ENCODE assay signal across 12 cellular contexts in genomic region chr18:13437034-13437433, GRCh38.
DNase-seq lines count a peak whose midpoint lies in the region; ATAC-seq and TF ChIP-seq lines count a peak whose summit lies in the region.
"Had no signal": no experiment of that assay in that cellular context is flagged by ENCODE, and none has a peak within 500 bp of the region (broad histone marks: within the 10 kb centered on the region; RNA-seq: fewer than 3 reads in every experiment).

No MANE protein-coding gene starts in this region.

- TF ChIP-seq CTCF in left lung (IDR thresholded peaks at IDR 0.05), result no peak

- peaks cover 65% of the 10 kb centered on the region for H3K4me1 Mint-ChIP-seq in activated CD4-positive, alpha-beta T cell treated with anti-CD3 and anti-CD28 coated beads, Interleukin-2, amount 10 ng/mL, durations not matched to agents 7 days and 5 days
- H3K4me1 Mint-ChIP-seq in immature natural killer cell, result peaks cover 10 to 26% of the 10 kb centered on the region in 2 donors

- no peaks in the 10 kb centered on the region for H3K9me3 Mint-ChIP-seq in activated CD4-positive, alpha-beta T cell treated with anti-CD3 and anti-CD28 coated beads, Interleukin-2, amount 10 ng/mL, durations not matched to agents 7 days and 5 days
- no peaks in the 10 kb centered on the region for H3K9me3 Mint-ChIP-seq in immature natural killer cell
- H3K9me3 Mint-ChIP-seq: activated B cell treated with CpG ODN at 0.5 μM for 24 hours; stimulated activated memory B cell treated with anti-CD40 and anti-IgM and Interleukin-4, amounts not matched to agents 10 μg/mL and 1 μg/mL and 100 μg/mL, for 72 hours had no signal

- H3K36me3 Mint-ChIP-seq in activated CD4-positive, alpha-beta T cell treated with anti-CD3 and anti-CD28 coated beads, Interleukin-2, amount 10 ng/mL, durations not matched to agents 7 days and 5 days (ENCODE audit: low read depth), result peaks cover 2% of the 10 kb centered on the region
- H3K36me3 Mint-ChIP-seq in immature natural killer cell, result no peaks in the 10 kb centered on the region
- H3K36me3 Mint-ChIP-seq: stimulated activated memory B cell treated with anti-CD40 and anti-IgM and Interleukin-4, amounts not matched to agents 10 μg/mL and 1 μg/mL and 100 μg/mL, for 72 hours had no signal

- H3K27ac Mint-ChIP-seq in activated CD4-positive, alpha-beta T cell treated with anti-CD3 and anti-CD28 coated beads, Interleukin-2, amount 10 ng/mL, durations not matched to agents 7 days and 5 days, result peak overlapping the region; percentile 95
- H3K27ac Mint-ChIP-seq in immature natural killer cell, result peak overlapping the region in 1 of 6 donors; percentile 30
- H3K27ac Mint-ChIP-seq: activated B cell treated with CpG ODN at 0.5 μM for 24 hours had no signal

- H3K27ac ChIP-seq in left lung, result no peak overlapping the region

- POLR2A ChIA-PET in activated CD4-positive, alpha-beta T cell treated with anti-CD3 and anti-CD28 coated beads, Interleukin-2, amount 10 ng/mL, durations not matched to agents 7 days and 5 days (lab: Charles Lee), result no interaction called here

- no peaks in the 10 kb centered on the region for H3K27me3 ChIP-seq in left lung

- no peaks in the 10 kb centered on the region for H3K9me3 ChIP-seq in left lung

- peaks cover 0 to 3% of the 10 kb centered on the region in 2 donors for H3K4me1 ChIP-seq in left lung

- ATAC-seq in left lung (peak; percentile 41), HG02610 (IDR thresholded peaks at IDR 0.05; ENCODE audit: unreplicated experiment) (no peak), GM18907 (IDR thresholded peaks at IDR 0.05; ENCODE audit: unreplicated experiment) (no peak)
- ATAC-seq: stimulated activated memory B cell treated with anti-CD40 and anti-IgM and Interleukin-4, amounts not matched to agents 10 μg/mL and 1 μg/mL and 100 μg/mL, for 72 hours had no signal

- peak; percentile 24 for DNase-seq in stimulated activated CD4-positive, alpha-beta T cell treated with anti-CD3 and anti-CD28 coated beads, Interleukin-4, amount 100 ng/mL, for 24 hours
- no peak for DNase-seq in stimulated activated CD4-positive, alpha-beta T cell treated with anti-CD3 and anti-CD28 coated beads, Interleukin-4, amount 100 ng/mL, for 1 hour
- no peak for DNase-seq in activated CD4-positive, alpha-beta T cell treated with anti-CD3 and anti-CD28 coated beads, Interleukin-2, amount 10 ng/mL, durations not matched to agents 7 days and 5 days
- DNase-seq in left lung (no peak), immature natural killer cell (no peak), anterior cingulate cortex (lab: John Stamatoyannopoulos, UW) (no peak)
- DNase-seq: activated B cell treated with CpG ODN at 0.5 μM for 24 hours; effector CD8-positive, alpha-beta T cell; SIG-M5 had no signal

- H3K27me3 Mint-ChIP-seq in activated CD4-positive, alpha-beta T cell treated with anti-CD3 and anti-CD28 coated beads, Interleukin-2, amount 10 ng/mL, durations not matched to agents 7 days and 5 days, result no peaks in the 10 kb centered on the region
- peaks cover 2 to 8% (median 3%) of the 10 kb centered on the region in 3 donors for H3K27me3 Mint-ChIP-seq in immature natural killer cell (ENCODE audit: low read depth in 3 of 3)
- H3K27me3 Mint-ChIP-seq: stimulated activated memory B cell treated with anti-CD40 and anti-IgM and Interleukin-4, amounts not matched to agents 10 μg/mL and 1 μg/mL and 100 μg/mL, for 72 hours had no signal

- H3K36me3 ChIP-seq in left lung, result no peaks in the 10 kb centered on the region

- intact Hi-C loops in left lung (cut with DNase I), result no loop called here

- H3K4me3 Mint-ChIP-seq in activated CD4-positive, alpha-beta T cell treated with anti-CD3 and anti-CD28 coated beads, Interleukin-2, amount 10 ng/mL, durations not matched to agents 7 days and 5 days, result no peak overlapping the region
- H3K4me3 Mint-ChIP-seq in immature natural killer cell, result peak overlapping the region in 1 of 5 donors; percentile 10
- H3K4me3 Mint-ChIP-seq: activated B cell treated with CpG ODN at 0.5 μM for 24 hours; stimulated activated memory B cell treated with anti-CD40 and anti-IgM and Interleukin-4, amounts not matched to agents 10 μg/mL and 1 μg/mL and 100 μg/mL, for 72 hours had no signal

- H3K4me3 ChIP-seq in left lung, result no peak overlapping the region

- CTCF ChIA-PET in activated CD4-positive, alpha-beta T cell treated with anti-CD3 and anti-CD28 coated beads, Interleukin-2, amount 10 ng/mL, durations not matched to agents 7 days and 5 days (lab: Charles Lee), result interaction anchor here (0.9 to 1.2 kb wide), 2 partner anchors 9 to 11 kb away, joined by 4 to 5 read pairs; no protein-coding TSS in a partner anchor
